ENCODE assay signal across 8 cellular contexts in genomic region chr7:33109758-33110238, GRCh38. TPM values are rescaled to one million over a fixed set of nuclear protein-coding genes. Genes with fewer than 3 reads are reported as not detected.
DNase-seq lines count a peak whose midpoint lies in the region; ATAC-seq, FAIRE-seq and TF ChIP-seq lines count a peak whose summit lies in the region.

No MANE protein-coding gene starts in this region.

- peak overlapping the region; percentile 66 to 78 for H3K4me3 Mint-ChIP-seq in H9
- peak overlapping the region; percentile 69 to 80 (median 75) for H3K4me3 Mint-ChIP-seq in T-cell

- peaks cover 50% of the 10 kb centered on the region for H3K27me3 Mint-ChIP-seq in H9 (ENCODE audit: low read depth)
- peaks cover 10 to 17% of the 10 kb centered on the region in 2 donors for H3K27me3 Mint-ChIP-seq in T-cell

- H3K27ac Mint-ChIP-seq in H9, result no peak overlapping the region
- H3K27ac Mint-ChIP-seq in T-cell, result peak overlapping the region in 1 of 2 donors; percentile 34

- no peak overlapping the region for H3K56ac ChIP-seq in H9 (ENCODE audit: insufficient read length, low read depth, low read length)

- no peak overlapping the region for H4K91ac ChIP-seq in H9 (ENCODE audit: insufficient read length, low read depth, low read length)

- no peak overlapping the region for H2BK20ac ChIP-seq in H9 (ENCODE audit: low read depth, low read length, poor library complexity, severe bottlenecking)

- POLR2A ChIA-PET in AG04449 (lab: Yijun Ruan, JAX), result no interaction called here
- POLR2A ChIA-PET in T-cell (lab: Charles Lee), result interaction anchor here (0.5 to 0.9 kb wide), 7 partner anchors 10 to 303 kb away, joined by 3 to 4 read pairs (median 4); no protein-coding TSS in a partner anchor

- CTCF ChIA-PET in AG04449 (lab: Yijun Ruan, JAX) (interaction anchor here (0.6 to 6.5 kb wide), 20 partner anchors 11 to 1249 kb away, joined by 3 to 86 read pairs (median 6); partner anchors contain the start of gene NT5C3A), T-cell (lab: Charles Lee) (interaction anchor here (0.7 to 2.7 kb wide), 15 partner anchors 8 to 345 kb away, joined by 3 to 19 read pairs (median 4); partner anchors contain the start of genes NT5C3A (in 2 of the 2) and BBS9 (in 1 of the 2))

- ATAC-seq in T-cell (replicated peaks in 1 of 4) (no peak), psoas muscle (no peak), GM19328 (IDR thresholded peaks at IDR 0.05; ENCODE audit: unreplicated experiment) (no peak)

- no peak overlapping the region for H2AFZ ChIP-seq in H9 (ENCODE audit: low read length)

- no peak overlapping the region for H3K9ac ChIP-seq in H9 (ENCODE audit: extremely low read depth, insufficient read length, low read length)

- H2BK120ac ChIP-seq in H9 (ENCODE audit: low read depth, low read length, poor library complexity, severe bottlenecking), result no peak overlapping the region

- peaks cover 17% of the 10 kb centered on the region in 2 experiments for H3K4me1 Mint-ChIP-seq in H9
- peaks cover 35 to 42% (median 40%) of the 10 kb centered on the region in 3 donors for H3K4me1 Mint-ChIP-seq in T-cell

- no peak overlapping the region for H3K14ac ChIP-seq in H9 (ENCODE audit: insufficient read depth, low read length)

- H3K4me3 ChIP-seq in AG04449 (ENCODE audit: low read depth, low read length) (peak overlapping the region; percentile 75), fibroblast of the aortic adventitia (ENCODE audit: low read depth, low read length) (peak overlapping the region; percentile 70), psoas muscle (peak overlapping the region; percentile 96)

- TF ChIP-seq CTCF in AG04449 (IDR thresholded peaks at IDR 0.05; ENCODE audit: insufficient read depth, low read length, missing control alignments), result no peak
- TF ChIP-seq CTCF in H9 (conservative IDR thresholded peaks at IDR 0.05), result no peak
- no peak for TF ChIP-seq CTCF in fibroblast of the aortic adventitia (IDR thresholded peaks at IDR 0.05; ENCODE audit: insufficient read depth, low read length)
- no peak for TF ChIP-seq CTCF in psoas muscle (IDR thresholded peaks at IDR 0.05)

- intact Hi-C loops in psoas muscle (cut with DNase I), result loop anchor here (5.0 to 10.0 kb wide), 5 partner anchors 42 to 335 kb away; partner anchors contain the start of gene NT5C3A (in 1 of the 2)

- H3K9me3 ChIP-seq in H9 (ENCODE audit: control insufficient read depth, low read depth, low read length) (no peaks in the 10 kb centered on the region), psoas muscle (no peaks in the 10 kb centered on the region)

- DNase-seq in AG04449 (ENCODE audit: low read depth, low spot score) (no peak), H9 (no peak), T-cell (no peak), fibroblast of the aortic adventitia (ENCODE audit: low read depth) (no peak), psoas muscle (no peak), amniotic stem cell (lab: John Stamatoyannopoulos, UW) (no peak), urothelium cell line (ENCODE audit: low spot score) (no peak)

- H2BK15ac ChIP-seq in H9 (ENCODE audit: low read depth, low read length), result no peak overlapping the region

- H3K4me2 ChIP-seq in H9 (ENCODE audit: insufficient read depth, insufficient read length, low read length), result peak overlapping the region; percentile 57

- peaks cover 3% of the 10 kb centered on the region for H3K4me1 ChIP-seq in H9 (ENCODE audit: insufficient read depth, low read length)
- peaks cover 33% of the 10 kb centered on the region for H3K4me1 ChIP-seq in psoas muscle

- H3K18ac ChIP-seq in H9 (ENCODE audit: insufficient read length, low read depth, low read length), result no peak overlapping the region

- no CpG with 5 or more reads among the region's 11 CpGs for WGBS in H9 (ENCODE audit: extremely low coverage, insufficient read length, low lambda C conversion rate)
- WGBS in psoas muscle, 3 donors, result 16 to 20% (median 17%) methylated on average over 11 of the region's 11 CpGs

- H3T11ph ChIP-seq in H9 (ENCODE audit: low read length), result no peak overlapping the region

- H2BK12ac ChIP-seq in H9 (ENCODE audit: insufficient read length, low read depth, low read length), result no peak overlapping the region

- peaks cover 2% of the 10 kb centered on the region; the same call in 1 of the 2 replicates for H3K79me2 ChIP-seq in H9 (ENCODE audit: insufficient read depth, low read length)

- FAIRE-seq in urothelium cell line (lab: Jason Lieb, UNC), result no peak

- H3K79me1 ChIP-seq in H9 (ENCODE audit: insufficient read depth, low read depth, low read length, poor library complexity, severe bottlenecking), result peaks cover 9% of the 10 kb centered on the region

- no peaks in the 10 kb centered on the region for H3K36me3 ChIP-seq in psoas muscle (ENCODE audit: insufficient read depth in 1 of 2, low read depth in 1 of 2)

- H3K9me3 Mint-ChIP-seq in H9, result no peaks in the 10 kb centered on the region
- H3K9me3 Mint-ChIP-seq in T-cell, result no peaks in the 10 kb centered on the region

- H2BK5ac ChIP-seq in H9 (ENCODE audit: insufficient read length, low read length), result no peak overlapping the region

- no peak overlapping the region for H2AK5ac ChIP-seq in H9 (ENCODE audit: insufficient read length, low read length)

- no peak overlapping the region for H3K23ac ChIP-seq in H9 (ENCODE audit: insufficient read length, low read depth, low read length)

- no peak overlapping the region for H4K5ac ChIP-seq in H9 (ENCODE audit: insufficient read length, low read depth, low read length)

- H4K8ac ChIP-seq in H9 (replicated peaks; ENCODE audit: insufficient read length, low read depth, low read length), result no peak overlapping the region

- H3K36me3 Mint-ChIP-seq in H9 (ENCODE audit: insufficient read depth in 1 of 3, low read depth in 3 of 3) (no peaks in the 10 kb centered on the region), T-cell (no peaks in the 10 kb centered on the region)

- H3K27ac ChIP-seq in H9 (ENCODE audit: insufficient read length, low read depth, low read length) (no peak overlapping the region), psoas muscle (peak overlapping the region; percentile 18)

- peaks cover 3% of the 10 kb centered on the region; the same call in 1 of the 2 replicates for H3K27me3 ChIP-seq in H9 (ENCODE audit: insufficient read depth, low read length)
- no peaks in the 10 kb centered on the region for H3K27me3 ChIP-seq in psoas muscle (ENCODE audit: insufficient read depth in 3 of 3, low read length in 2 of 3)

- no peaks in the 10 kb centered on the region for H4K20me1 ChIP-seq in H9 (ENCODE audit: control insufficient read depth, insufficient read depth, insufficient read length)

- H3K23me2 ChIP-seq in H9 (ENCODE audit: insufficient read length, low read depth, low read length, poor library complexity, severe bottlenecking), result peaks cover 3% of the 10 kb centered on the region

- H3K4ac ChIP-seq in H9 (ENCODE audit: low read depth, low read length), result no peak overlapping the region

RNA-seq across cellular contexts. Expression of gene RP9, which starts 0.6 kb away (rescaled TPM):
- total RNA-seq in H9 (2021), result 13.5 and 16.2 TPM in 2 replicates
- 10 to 100 TPM; 14.7 to 18.3 (median 17.0) TPM for total RNA-seq in T-cell
- 7.2 and 7.7 TPM in 2 replicates for total RNA-seq in fibroblast of the aortic adventitia (ENCODE audit: low replicate concordance)
- total RNA-seq in psoas muscle, result 10 to 100 TPM; 15.4 to 27.6 (median 16.8) TPM
- polyA plus RNA-seq in psoas muscle, result 10 to 100 TPM; 23.1 to 27.0 (median 25.0) TPM

RNA-seq across cellular contexts. Expression of gene BBS9, which starts 19.6 kb away (rescaled TPM):
- total RNA-seq in H9 (2021) (26.4 and 29.7 TPM in 2 replicates), T-cell (10 to 100 TPM; 18.5 to 28.8 (median 20.9) TPM), fibroblast of the aortic adventitia (ENCODE audit: low replicate concordance) (26.8 and 31.1 TPM in 2 replicates), psoas muscle (1 to 10 TPM; 3.2 to 6.5 (median 4.3) TPM)
- 1 to 10 TPM; 2.7 to 7.3 (median 3.3) TPM for polyA plus RNA-seq in psoas muscle

RNA-seq across cellular contexts. Expression of gene NT5C3A, which starts 47.2 kb away (rescaled TPM):
- 22.1 and 22.9 TPM in 2 replicates for total RNA-seq in H9 (2021)
- 10 to 100 TPM; 31.1 to 41.1 (median 38.0) TPM for total RNA-seq in T-cell
- 17.1 and 26.8 TPM in 2 replicates for total RNA-seq in fibroblast of the aortic adventitia (ENCODE audit: low replicate concordance)
- total RNA-seq in psoas muscle, result 10 to 100 TPM; 34.4 to 47.2 (median 42.5) TPM
- polyA plus RNA-seq in psoas muscle, result 100 to 1,000 TPM in 1 of 3 donors, 10 to 100 TPM in 2; 17.6 to 108 (median 57.3) TPM
